27 cellular contexts compared by ENCODE assay signal in the genomic region with DNA sequence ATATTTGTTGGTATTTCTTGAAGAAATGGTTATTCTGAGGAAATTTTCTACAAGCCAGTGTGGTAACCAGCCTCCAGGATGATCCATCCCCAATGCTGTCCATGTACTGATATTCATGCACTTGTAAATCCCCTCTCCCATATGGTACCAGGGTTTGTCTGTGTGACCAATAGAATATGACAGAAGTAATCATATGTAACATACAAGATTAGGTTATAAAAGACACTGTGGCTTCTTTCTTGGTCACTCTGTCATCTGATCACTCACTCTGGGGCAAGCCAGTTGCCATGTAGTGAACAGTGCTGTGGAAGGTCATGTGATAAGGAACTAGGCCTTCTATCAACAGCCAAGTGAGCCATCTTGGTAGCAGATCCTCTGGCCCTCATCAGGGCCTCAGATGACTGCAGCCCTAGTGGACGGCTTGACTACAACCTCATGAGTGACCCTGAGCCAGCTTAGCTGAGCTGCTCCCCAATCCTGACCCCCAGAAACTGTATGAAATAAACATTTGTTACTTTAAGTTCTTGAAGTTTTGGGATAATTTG. TPM values are rescaled to one million over a fixed set of nuclear protein-coding genes. Genes with fewer than 3 reads are reported as not detected.
DNase-seq lines count a peak whose midpoint lies in the region; ATAC-seq and TF ChIP-seq lines count a peak whose summit lies in the region.
"Had no signal": no experiment of that assay in that cellular context is flagged by ENCODE, and none has a peak within 500 bp of the region (broad histone marks: within the 10 kb centered on the region; RNA-seq: fewer than 3 reads in every experiment).

No MANE protein-coding gene starts in this region.

- H3K79me2 ChIP-seq in GM23248 (ENCODE audit: insufficient read depth) (no peaks in the 10 kb centered on the region), Loucy (ENCODE audit: insufficient read depth, low read length) (no peaks in the 10 kb centered on the region)

- H3K4me1 ChIP-seq in GM23248 (ENCODE audit: insufficient read depth) (no peaks in the 10 kb centered on the region), Loucy (ENCODE audit: insufficient read depth, low read length, poor library complexity, severe bottlenecking) (peaks cover 29% of the 10 kb centered on the region), gastrocnemius medialis (peaks cover 15 to 21% of the 10 kb centered on the region in 2 donors)

- no peak for TF ChIP-seq POLR2A in gastrocnemius medialis (IDR thresholded peaks at IDR 0.05)

- no peak overlapping the region for H3K27ac ChIP-seq in GM23248
- H3K27ac ChIP-seq in gastrocnemius medialis = peak overlapping the region in 3 of 4 donors; percentile 32 to 50 (median 42)
- H3K27ac ChIP-seq: suprapubic skin, vagina, VCaP had no signal

- H3K27me3 Mint-ChIP-seq in glutamatergic neuron (ENCODE audit: unreplicated experiment) = peaks cover 10% of the 10 kb centered on the region

- TF ChIP-seq CTCF in Loucy (conservative IDR thresholded peaks at IDR 0.05; ENCODE audit: low read length) (no peak), glutamatergic neuron (IDR thresholded peaks at IDR 0.05; ENCODE audit: partially characterized antibody, unreplicated experiment) (no peak), gastrocnemius medialis (IDR thresholded peaks at IDR 0.05 in 4 of 5, conservative IDR thresholded peaks at IDR 0.05 in 1 of 5) (no peak)

- H3K9me3 Mint-ChIP-seq in glutamatergic neuron (ENCODE audit: unreplicated experiment) = peaks cover 10% of the 10 kb centered on the region
- H3K9me3 Mint-ChIP-seq: activated CD4-positive, alpha-beta T cell treated with anti-CD3 and anti-CD28 coated beads, Interleukin-2, amount 10 ng/mL, durations not matched to agents 24 days and 14 days; activated naive CD4-positive, alpha-beta T cell treated with anti-CD3 and anti-CD28 coated beads, Interleukin-2, amount 50 U/mL, for 24 hours; activated T-helper 1 cell treated with anti-CD3 and anti-CD28 coated beads, Interleukin-12 subunit alpha, Interleukin-12 subunit beta, Interleukin-2, Interleukin-4 antibody, amounts not matched to agents 30 ng/mL and 10 ng/mL and 1 ng/mL, durations not matched to agents 14 hours and 24 hours and 36 hours; CD4-positive, alpha-beta T cell; endodermal cell; T-helper 2 cell treated with Interferon-gamma antibody and Interleukin-4, amounts not matched to agents 5 μg/mL and 100 μg/mL, for 36 hours had no signal

- H3K4me2 ChIP-seq in GM23248 (ENCODE audit: unreplicated experiment) = no peak overlapping the region
- peak overlapping the region; percentile 64 for H3K4me2 ChIP-seq in Loucy (ENCODE audit: low read depth, low read length, poor library complexity, severe bottlenecking)
- H3K4me2 ChIP-seq: smooth muscle cell had no signal

- WGBS in GM23248 (ENCODE audit: low coverage in 1 of 2, low lambda C conversion rate in 2 of 2, missing lambda C conversion rate in 2 of 2), 2 experiments = 13 to 38% methylated on average over 1 of the region's 1 CpG

- ATAC-seq in gastrocnemius medialis (no peak), HG02642 (IDR thresholded peaks at IDR 0.05; ENCODE audit: poor library complexity, unreplicated experiment) (no peak)

- intact Hi-C loops in gastrocnemius medialis (cut with DNase I; ENCODE audit: low total_unique reads) = loop anchor here (1.0 to 10.0 kb wide), 4 partner anchors 173 to 799 kb away; partner anchors contain the start of genes CTNNA1 and EGR1

- H3K4me3 ChIP-seq in GM23248 (no peak overlapping the region), Loucy (ENCODE audit: low read length, poor library complexity, severe bottlenecking) (peak overlapping the region; percentile 16), gastrocnemius medialis (no peak overlapping the region), MG63 (no peak overlapping the region)
- H3K4me3 ChIP-seq: lung, smooth muscle cell, suprapubic skin, vagina had no signal

- H3K9ac ChIP-seq in GM23248 (no peak overlapping the region), Loucy (ENCODE audit: low read depth, low read length, poor library complexity, severe bottlenecking) (peak overlapping the region; percentile 44)

- H2AFZ ChIP-seq in GM23248 = no peak overlapping the region
- H2AFZ ChIP-seq in Loucy (ENCODE audit: low read length) = 0 out of 2 replicates have a peak overlapping the region, but pooled peaks have one; percentile 36

- H3K4me1 Mint-ChIP-seq in glutamatergic neuron (ENCODE audit: low read depth, unreplicated experiment) = peaks cover 15% of the 10 kb centered on the region

- no peaks in the 10 kb centered on the region for H3K36me3 Mint-ChIP-seq in glutamatergic neuron (ENCODE audit: unreplicated experiment)
- H3K36me3 Mint-ChIP-seq: activated CD8-positive, alpha-beta memory T cell treated with anti-CD3 and anti-CD28 coated beads, Interleukin-2, amount 10 ng/mL, durations not matched to agents 7 days and 5 days; activated naive CD4-positive, alpha-beta T cell treated with anti-CD3 and anti-CD28 coated beads, Interleukin-2, amount 50 U/mL, for 24 hours had no signal

- no peaks in the 10 kb centered on the region for H3F3A ChIP-seq in GM23248 (ENCODE audit: insufficient read depth)
- peaks cover 3% of the 10 kb centered on the region; the same call in 1 of the 2 replicates for H3F3A ChIP-seq in Loucy (ENCODE audit: low read depth)

- H3K9me3 ChIP-seq in GM23248 (ENCODE audit: low read depth) (no peaks in the 10 kb centered on the region), Loucy (ENCODE audit: insufficient read depth, low read depth, low read length) (no peaks in the 10 kb centered on the region), gastrocnemius medialis (no peaks in the 10 kb centered on the region), MG63 (no peaks in the 10 kb centered on the region; the same call in 1 of the 2 replicates)
- H3K9me3 ChIP-seq: suprapubic skin, vagina had no signal

- H3K27me3 ChIP-seq in GM23248 (replicated peaks; ENCODE audit: insufficient read depth) (no peaks in the 10 kb centered on the region), Loucy (ENCODE audit: insufficient read depth, low read length, poor library complexity, severe bottlenecking) (no peaks in the 10 kb centered on the region), gastrocnemius medialis (no peaks in the 10 kb centered on the region), MG63 (no peaks in the 10 kb centered on the region)
- H3K27me3 ChIP-seq: suprapubic skin, vagina had no signal

- H3K4me3 Mint-ChIP-seq in glutamatergic neuron (ENCODE audit: unreplicated experiment) = no peak overlapping the region
- H3K4me3 Mint-ChIP-seq: activated CD4-positive, alpha-beta T cell treated with anti-CD3 and anti-CD28 coated beads, Interleukin-2, amount 10 ng/mL, durations not matched to agents 24 days and 14 days; activated CD8-positive, alpha-beta memory T cell treated with anti-CD3 and anti-CD28 coated beads, Interleukin-2, amount 10 ng/mL, durations not matched to agents 7 days and 5 days; activated naive CD4-positive, alpha-beta T cell treated with anti-CD3 and anti-CD28 coated beads, Interleukin-2, amount 50 U/mL, for 24 hours; activated T-helper 1 cell treated with anti-CD3 and anti-CD28 coated beads, Interleukin-12 subunit alpha, Interleukin-12 subunit beta, Interleukin-2, Interleukin-4 antibody, amounts not matched to agents 30 ng/mL and 10 ng/mL and 1 ng/mL, durations not matched to agents 14 hours and 24 hours and 36 hours; CD4-positive, alpha-beta T cell; endodermal cell; T-helper 2 cell treated with Interferon-gamma antibody and Interleukin-4, amounts not matched to agents 5 μg/mL and 100 μg/mL, for 36 hours had no signal

- H3K36me3 ChIP-seq in GM23248 (ENCODE audit: low read depth) (no peaks in the 10 kb centered on the region), Loucy (ENCODE audit: insufficient read depth, low read length) (no peaks in the 10 kb centered on the region), gastrocnemius medialis (no peaks in the 10 kb centered on the region), MG63 (no peaks in the 10 kb centered on the region)
- H3K36me3 ChIP-seq: suprapubic skin, vagina had no signal

- H3K9me2 ChIP-seq in GM23248 (ENCODE audit: insufficient read depth) (no peaks in the 10 kb centered on the region), Loucy (replicated peaks; ENCODE audit: low read depth, low read length) (no peaks in the 10 kb centered on the region)

- peak; percentile 17 for DNase-seq in GM23248
- no peak for DNase-seq in glutamatergic neuron
- DNase-seq in gastrocnemius medialis = no peak
- DNase-seq in NOMO-1 treated with DMSO at 0.1 percent for 48 hours (lab: John Stamatoyannopoulos, UW; ENCODE audit: unreplicated experiment) = no peak
- DNase-seq in MG63 = no peak
- DNase-seq: activated CD4-positive, alpha-beta T cell treated with anti-CD3 and anti-CD28 coated beads, Interleukin-2, amount 10 ng/mL, durations not matched to agents 24 days and 14 days; activated CD8-positive, alpha-beta memory T cell treated with anti-CD3 and anti-CD28 coated beads, Interleukin-2, amount 10 ng/mL, durations not matched to agents 7 days and 5 days; cortex of kidney; EL; HCEC 1CT; Karpas-422; kidney glomerular epithelial cell; NCI-H226; NCI-H748 treated with DMSO at 0.1 percent for 48 hours; stimulated activated CD4-positive, alpha-beta T cell treated with anti-CD3 and anti-CD28 coated beads, Interleukin-2, amount 100 ng/mL, for 24 hours had no signal

- in situ Hi-C loops in GM23248 (cut with MboI) (loop anchor here (10.0 kb wide), 2 partner anchors 439 to 619 kb away; no protein-coding TSS in a partner anchor), gastrocnemius medialis (cut with MboI; ENCODE audit: low sequenced_read_pairs in 4 of 4) (loop anchor here (5.0 to 25.0 kb wide), 5 partner anchors 439 to 689 kb away; partner anchors contain the start of genes HSPA9 (in 3 of the 4) and CTNNA1 (in 1 of the 4))

- peak overlapping the region; percentile 70 for H3K27ac Mint-ChIP-seq in glutamatergic neuron (ENCODE audit: unreplicated experiment)
- H3K27ac Mint-ChIP-seq: activated CD4-positive, alpha-beta T cell treated with anti-CD3 and anti-CD28 coated beads, Interleukin-2, amount 10 ng/mL, durations not matched to agents 24 days and 14 days; activated CD8-positive, alpha-beta memory T cell treated with anti-CD3 and anti-CD28 coated beads, Interleukin-2, amount 10 ng/mL, durations not matched to agents 7 days and 5 days; activated naive CD4-positive, alpha-beta T cell treated with anti-CD3 and anti-CD28 coated beads, Interleukin-2, amount 50 U/mL, for 24 hours; activated T-helper 1 cell treated with anti-CD3 and anti-CD28 coated beads, Interleukin-12 subunit alpha, Interleukin-12 subunit beta, Interleukin-2, Interleukin-4 antibody, amounts not matched to agents 30 ng/mL and 10 ng/mL and 1 ng/mL, durations not matched to agents 14 hours and 24 hours and 36 hours; CD4-positive, alpha-beta T cell; endodermal cell; T-helper 2 cell treated with Interferon-gamma antibody and Interleukin-4, amounts not matched to agents 5 μg/mL and 100 μg/mL, for 36 hours had no signal

- H4K20me1 ChIP-seq in GM23248 (ENCODE audit: insufficient read depth) (no peaks in the 10 kb centered on the region), Loucy (ENCODE audit: insufficient read depth, low read length, poor library complexity, severe bottlenecking) (no peaks in the 10 kb centered on the region)

RNA-seq across cellular contexts. Expression of gene MATR3, which starts 30.0 kb away (rescaled TPM):
- total RNA-seq in GM23248 (2014; rRNA removed; shearing (Covaris generic)) = 198 and 217 TPM in 2 replicates
- 209 and 215 TPM in 2 replicates for polyA plus RNA-seq in GM23248 (2016; fragmentation: Nextera tagmentation; extraction: Ambion mirVana)
- 372 TPM for total RNA-seq in glutamatergic neuron (ENCODE audit: unreplicated experiment)
- total RNA-seq in gastrocnemius medialis = 100 to 1,000 TPM; 115 to 188 (median 156) TPM
- total RNA-seq in MG63 (2014; rRNA removed; shearing (Covaris generic); ENCODE audit: low replicate concordance) = 280 and 444 TPM in 2 replicates
